Comparison of ENCODE assay signal across 1 cellular context in the genomic region with DNA sequence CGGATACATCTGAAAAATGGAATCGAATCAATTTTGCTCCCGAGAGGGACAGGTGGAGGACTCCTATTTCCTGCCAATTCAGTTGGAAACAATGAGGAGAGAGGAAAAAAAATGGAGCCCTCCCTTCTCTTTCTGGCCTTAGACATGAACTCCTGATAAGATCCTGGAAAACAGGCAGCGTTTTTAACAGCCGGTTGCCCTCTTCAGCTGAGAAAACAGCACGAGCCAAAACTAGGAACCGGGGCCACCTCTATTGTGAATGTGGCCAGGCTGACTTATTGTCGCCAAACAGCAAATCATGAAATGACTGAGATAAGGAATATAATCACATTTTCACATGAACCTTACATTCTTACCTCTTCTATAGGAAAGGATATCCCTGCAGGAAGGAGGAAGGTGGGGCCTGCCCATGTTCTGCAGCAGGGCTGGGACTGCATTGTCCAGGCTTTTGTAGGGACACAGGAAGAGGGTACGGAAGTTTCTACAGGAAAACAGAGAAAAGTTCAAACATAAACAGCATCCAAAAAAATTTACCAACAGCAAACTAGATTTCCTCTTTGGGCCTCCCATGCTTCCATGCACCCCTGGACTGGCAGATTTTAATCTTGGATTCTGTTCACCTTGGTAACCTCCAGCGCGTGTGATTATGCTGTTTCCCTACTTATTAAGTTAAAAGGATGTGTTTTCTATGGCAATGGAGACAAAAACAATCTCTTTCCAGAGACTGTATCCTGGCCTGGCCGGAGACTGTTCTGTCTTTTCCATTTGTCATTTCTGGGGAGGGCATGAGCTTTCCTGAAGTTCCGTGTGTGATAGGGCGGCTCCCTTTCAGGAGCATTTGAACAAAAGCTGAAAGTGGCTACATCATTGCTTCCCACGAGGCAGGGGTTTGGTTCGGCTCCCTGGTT.
TF ChIP-seq lines count a peak whose summit lies in the region.

No MANE protein-coding gene starts in this region.

TF ChIP-seq in K562, 482 proteins besides CTCF, POLR2A, EP300 and RAD21 (continued from another document):
- TF ChIP-seq, protein P1, sequence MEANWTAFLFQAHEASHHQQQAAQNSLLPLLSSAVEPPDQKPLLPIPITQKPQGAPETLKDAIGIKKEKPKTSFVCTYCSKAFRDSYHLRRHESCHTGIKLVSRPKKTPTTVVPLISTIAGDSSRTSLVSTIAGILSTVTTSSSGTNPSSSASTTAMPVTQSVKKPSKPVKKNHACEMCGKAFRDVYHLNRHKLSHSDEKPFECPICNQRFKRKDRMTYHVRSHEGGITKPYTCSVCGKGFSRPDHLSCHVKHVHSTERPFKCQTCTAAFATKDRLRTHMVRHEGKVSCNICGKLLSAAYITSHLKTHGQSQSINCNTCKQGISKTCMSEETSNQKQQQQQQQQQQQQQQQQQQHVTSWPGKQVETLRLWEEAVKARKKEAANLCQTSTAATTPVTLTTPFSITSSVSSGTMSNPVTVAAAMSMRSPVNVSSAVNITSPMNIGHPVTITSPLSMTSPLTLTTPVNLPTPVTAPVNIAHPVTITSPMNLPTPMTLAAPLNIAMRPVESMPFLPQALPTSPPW (CRISPR knock-in tag; IDR thresholded peaks at IDR 0.05), result peak; percentile 12; the same call in 1 of the 2 replicates
